In the genomic region with DNA sequence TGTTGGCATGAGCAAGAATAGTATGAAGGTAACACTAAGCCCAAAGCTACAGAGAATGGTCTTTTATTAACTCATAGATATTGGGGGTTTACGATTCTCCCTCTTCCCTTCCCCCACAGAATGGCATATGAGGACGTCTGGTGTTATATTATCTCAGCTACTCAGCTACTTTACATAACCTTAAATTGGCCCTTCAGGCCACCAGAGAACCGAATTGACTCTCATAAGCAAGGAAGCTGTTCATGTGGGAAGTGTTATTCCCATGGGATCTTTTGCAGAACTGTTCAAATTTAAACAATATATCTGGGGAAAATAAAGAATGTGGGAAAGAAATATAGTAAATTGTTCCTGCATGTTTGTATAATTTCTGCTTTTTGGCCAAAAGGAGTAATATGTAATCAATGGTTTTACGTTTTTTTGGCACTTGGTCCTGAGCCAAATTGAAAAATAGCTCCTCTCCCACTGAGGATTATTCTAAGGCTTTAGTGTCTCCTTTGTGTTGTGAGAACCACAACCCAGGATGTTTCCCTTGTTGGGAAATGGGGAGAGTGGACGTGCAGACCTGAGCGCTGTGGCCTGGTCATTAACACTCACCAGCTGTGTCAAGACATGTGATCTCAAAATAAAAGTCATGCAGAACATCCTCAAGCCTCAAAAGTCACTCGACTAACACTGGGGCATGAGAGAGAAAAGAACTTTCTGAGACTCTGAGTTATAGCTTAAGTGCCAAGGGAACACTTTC, we compare ENCODE assay signal across 1 cellular context.
TF ChIP-seq lines count a peak whose summit lies in the region.

No MANE protein-coding gene starts in this region.

TF ChIP-seq in H1, 55 proteins besides CTCF, POLR2A, EP300 and RAD21:
- TF ChIP-seq FOSL1 (IDR thresholded peaks at IDR 0.05; ENCODE audit: insufficient read depth, low read depth, low read length) (no peak), CBX5 (IDR thresholded peaks at IDR 0.05; ENCODE audit: low read depth, low read length) (no peak)
